8 cellular contexts compared by ENCODE assay signal in genomic region chr12:109736552-109737108, GRCh38. TPM values are rescaled to one million over a fixed set of nuclear protein-coding genes. Genes with fewer than 3 reads are reported as not detected.
DNase-seq lines count a peak whose midpoint lies in the region; ATAC-seq and TF ChIP-seq lines count a peak whose summit lies in the region.

No MANE protein-coding gene starts in this region.

- DNase-seq in H7, result peak; percentile 92
- DNase-seq in RWPE1 (ENCODE audit: low spot score), result peak; percentile 63
- peak in 1 of 2 donors; percentile 28 for DNase-seq in foreskin keratinocyte
- DNase-seq in MG63, result no peak
- no peak for DNase-seq in GOT3 (lab: John Stamatoyannopoulos, UW)
- DNase-seq in T1000 (lab: John Stamatoyannopoulos, UW), result no peak

- H3K9ac ChIP-seq in parathyroid adenoma, result no peak overlapping the region

- H3K4me1 ChIP-seq in foreskin keratinocyte (no peaks in the 10 kb centered on the region), parathyroid adenoma (peaks cover 31% of the 10 kb centered on the region)

- H3K27me3 ChIP-seq in H7 (ENCODE audit: control insufficient read depth, insufficient read depth, low read length), result no peaks in the 10 kb centered on the region; the same call in 1 of the 2 replicates
- peaks cover 4% of the 10 kb centered on the region for H3K27me3 ChIP-seq in foreskin keratinocyte
- no peaks in the 10 kb centered on the region for H3K27me3 ChIP-seq in parathyroid adenoma (ENCODE audit: control insufficient read depth, insufficient read depth, low read length)
- no peaks in the 10 kb centered on the region for H3K27me3 ChIP-seq in MG63

- no peaks in the 10 kb centered on the region for H3K9me3 ChIP-seq in parathyroid adenoma (ENCODE audit: control insufficient read depth, low read length)
- H3K9me3 ChIP-seq in MG63, result no peaks in the 10 kb centered on the region

- CTCF ChIA-PET in RWPE1 (lab: Yijun Ruan, JAX), result no interaction called here

- H3K27ac ChIP-seq in RWPE1 (no peak overlapping the region), foreskin keratinocyte (no peak overlapping the region), parathyroid adenoma (no peak overlapping the region)

- ATAC-seq in foreskin keratinocyte (peak; percentile 72), GM21390 (IDR thresholded peaks at IDR 0.05; ENCODE audit: unreplicated experiment) (no peak)

- no peak overlapping the region for H3K4me2 ChIP-seq in parathyroid adenoma (ENCODE audit: low read length)

- TF ChIP-seq CTCF in RWPE1 (conservative IDR thresholded peaks at IDR 0.05; ENCODE audit: low read depth) (no peak), foreskin keratinocyte (conservative IDR thresholded peaks at IDR 0.05) (no peak), parathyroid adenoma (IDR thresholded peaks at IDR 0.05) (no peak)

- no peaks in the 10 kb centered on the region for H3K79me2 ChIP-seq in parathyroid adenoma

- H3K4me3 ChIP-seq in H7 (ENCODE audit: insufficient read depth, low read depth, low read length), result no peak overlapping the region
- H3K4me3 ChIP-seq in parathyroid adenoma (ENCODE audit: low read depth, low read length), result no peak overlapping the region
- H3K4me3 ChIP-seq in MG63, result no peak overlapping the region

- H2AFZ ChIP-seq in parathyroid adenoma, result peak overlapping the region; percentile 38

- no peaks in the 10 kb centered on the region for H3K36me3 ChIP-seq in H7 (replicated peaks; ENCODE audit: control insufficient read depth, insufficient read depth, low read length)
- no peaks in the 10 kb centered on the region for H3K36me3 ChIP-seq in parathyroid adenoma (ENCODE audit: control insufficient read depth, insufficient read depth, low read length)
- H3K36me3 ChIP-seq in MG63, result no peaks in the 10 kb centered on the region

- POLR2A ChIA-PET in RWPE1 (lab: Yijun Ruan, JAX; ENCODE audit: low non-redundant PET), result no interaction called here

RNA-seq across cellular contexts. Expression of gene FAM222A, which starts 23.0 kb away (rescaled TPM):
- 2.5 and 3.7 TPM in 2 replicates for total RNA-seq in H7 (2014; rRNA removed; shearing (Covaris generic))
- total RNA-seq in foreskin keratinocyte, result 0.31 and 0.53 TPM in 2 replicates
- 0.37 and 0.39 TPM in 2 replicates for polyA plus RNA-seq in foreskin keratinocyte
- total RNA-seq in MG63 (2014; rRNA removed; shearing (Covaris generic); ENCODE audit: low replicate concordance), result 0.84 and 1.8 TPM in 2 replicates

Comparison
In these comparisons a context has a peak if more than half of its experiments do, and no peak if none do; other contexts are left out.
1. DNase-seq: peak in H7 (single experiment) and RWPE1 (single experiment); none in MG63 (single experiment), GOT3 (single experiment) and T1000 (single experiment).